In the genomic region with DNA sequence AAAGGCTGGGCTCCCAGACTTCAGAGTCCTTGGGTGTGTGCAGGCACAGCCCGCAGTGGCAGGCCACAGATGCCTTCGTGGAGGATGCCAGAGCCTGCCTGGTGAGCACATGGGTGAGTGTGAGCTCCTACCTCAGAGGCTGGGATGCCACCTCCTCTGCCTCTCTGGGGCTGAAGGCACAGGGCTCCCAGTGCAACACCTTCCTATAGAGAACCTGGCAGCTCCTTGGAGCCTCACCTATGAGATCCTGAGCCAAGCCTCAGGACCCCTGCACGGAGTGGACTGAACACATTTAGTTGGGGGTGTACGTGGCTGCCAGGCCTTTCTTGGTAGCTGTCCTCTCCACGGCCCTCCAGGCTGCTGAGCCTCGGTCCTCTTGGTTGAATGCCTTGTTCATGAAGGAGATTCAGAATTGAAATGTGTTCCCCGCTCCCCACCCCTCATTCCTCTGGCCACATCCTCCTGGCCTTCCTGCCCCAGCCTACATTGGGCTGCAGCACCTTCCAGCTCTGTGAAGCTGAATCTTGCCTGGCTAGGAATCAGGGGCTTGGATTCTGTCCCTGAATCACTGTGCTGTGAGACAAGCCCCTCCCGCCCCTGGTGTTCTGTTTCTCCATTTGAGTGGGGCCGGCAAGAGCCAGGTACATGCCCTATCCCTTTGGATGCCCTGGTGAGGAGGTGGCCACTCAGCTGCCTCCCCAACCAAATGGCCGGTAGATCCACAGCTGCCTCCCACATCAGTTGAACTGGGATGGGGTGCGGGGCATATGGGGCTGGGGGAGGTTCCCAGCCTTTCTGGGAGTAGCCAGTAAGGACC, we compare ENCODE assay signal across 22 cellular contexts.
"Had no signal": no experiment of that assay in that cellular context is flagged by ENCODE, and none has a peak within 500 bp of the region (broad histone marks: within the 10 kb centered on the region; RNA-seq: fewer than 3 reads in every experiment).

No MANE protein-coding gene starts in this region.

- ATAC-seq: activated CD8-positive, alpha-beta T cell treated with anti-CD3 and anti-CD28 coated beads, Interleukin-2, amount 10 ng/mL, durations not matched to agents 7 days and 5 days; stimulated activated naive CD8-positive, alpha-beta T cell treated with anti-CD3 and anti-CD28 coated beads, Interleukin-15, Interleukin-2, amounts not matched to agents 100 U/mL and 50 U/mL, for 24 hours had no signal

- H3K27me3 Mint-ChIP-seq: activated CD4-positive, alpha-beta T cell treated with anti-CD3 and anti-CD28 coated beads, Interleukin-2, amount 10 ng/mL, durations not matched to agents 7 days and 5 days; central memory CD8-positive, alpha-beta T cell; natural killer cell treated with Interleukin-12 subunit alpha and Interleukin-12 subunit beta and Interleukin-15 and Interleukin-18, amount 100 ng/mL, for 72 hours had no signal

- H3K27ac ChIP-seq: brain microvascular endothelial cell, coronary artery, esophagus muscularis mucosa, heart right ventricle, prostate gland, right atrium auricular region, tibial artery had no signal

- H3K4me3 Mint-ChIP-seq: activated CD4-positive, alpha-beta T cell treated with anti-CD3 and anti-CD28 coated beads, Interleukin-2, amount 10 ng/mL, durations not matched to agents 7 days and 5 days; activated CD8-positive, alpha-beta T cell treated with anti-CD3 and anti-CD28 coated beads, Interleukin-2, amount 10 ng/mL, durations not matched to agents 7 days and 5 days; activated T-cell treated with anti-CD3 and anti-CD28 coated beads, Interleukin-2, amount 50 U/mL, for 4 hours; central memory CD8-positive, alpha-beta T cell; natural killer cell treated with Interleukin-12 subunit alpha and Interleukin-12 subunit beta and Interleukin-15 and Interleukin-18, amount 100 ng/mL, for 72 hours had no signal

- H3K27ac Mint-ChIP-seq: activated CD4-positive, alpha-beta T cell treated with anti-CD3 and anti-CD28 coated beads, Interleukin-2, amount 10 ng/mL, durations not matched to agents 7 days and 5 days; activated CD8-positive, alpha-beta T cell treated with anti-CD3 and anti-CD28 coated beads, Interleukin-2, amount 10 ng/mL, durations not matched to agents 7 days and 5 days; natural killer cell treated with Interleukin-12 subunit alpha and Interleukin-12 subunit beta and Interleukin-15 and Interleukin-18, amount 100 ng/mL, for 72 hours had no signal

- H3K36me3 Mint-ChIP-seq: natural killer cell treated with Interleukin-12 subunit alpha and Interleukin-12 subunit beta and Interleukin-15 and Interleukin-18, amount 100 ng/mL, for 72 hours had no signal

- H3K4me3 ChIP-seq: coronary artery, esophagus muscularis mucosa, heart right ventricle, prostate gland, right atrium auricular region, tibial artery had no signal

- DNase-seq: activated CD4-positive, alpha-beta T cell treated with anti-CD3 and anti-CD28 coated beads, Interleukin-2, amount 10 ng/mL, durations not matched to agents 7 days and 5 days; activated CD8-positive, alpha-beta memory T cell treated with anti-CD3 and anti-CD28 coated beads, Interleukin-2, amount 50 U/mL, for 4 hours; activated CD8-positive, alpha-beta T cell treated with anti-CD3 and anti-CD28 coated beads, Interleukin-2, amount 10 ng/mL, durations not matched to agents 7 days and 5 days; activated effector memory CD4-positive, alpha-beta T cell treated with Interleukin-2 at 50 U/mL for 16 hours; activated naive CD4-positive, alpha-beta T cell treated with anti-CD3 and anti-CD28 coated beads, Interleukin-2, amount 50 U/mL, for 16 hours; activated T-cell treated with anti-CD3 and anti-CD28 coated beads, Interleukin-2, amount 50 U/mL, for 4 hours; brain microvascular endothelial cell; heart right ventricle; mesendoderm; occipital lobe; stimulated activated CD4-positive, alpha-beta T cell treated with anti-CD3 and anti-CD28 coated beads, Interleukin-2, amount 100 ng/mL, for 24 hours; stimulated activated naive CD8-positive, alpha-beta T cell treated with anti-CD3 and anti-CD28 coated beads, Interleukin-15, Interleukin-2, amounts not matched to agents 100 U/mL and 50 U/mL, for 24 hours; substantia nigra; T-helper 1 cell; T-helper 9 cell had no signal

- H3K9me3 Mint-ChIP-seq: activated T-cell treated with anti-CD3 and anti-CD28 coated beads, Interleukin-2, amount 50 U/mL, for 4 hours; central memory CD8-positive, alpha-beta T cell; natural killer cell treated with Interleukin-12 subunit alpha and Interleukin-12 subunit beta and Interleukin-15 and Interleukin-18, amount 100 ng/mL, for 72 hours had no signal

- H3K4me1 Mint-ChIP-seq: activated CD4-positive, alpha-beta T cell treated with anti-CD3 and anti-CD28 coated beads, Interleukin-2, amount 10 ng/mL, durations not matched to agents 7 days and 5 days; central memory CD8-positive, alpha-beta T cell had no signal

- H3K9me3 ChIP-seq: prostate gland had no signal

- H3K27me3 ChIP-seq: brain microvascular endothelial cell, esophagus muscularis mucosa, heart right ventricle, right atrium auricular region, tibial artery had no signal

- H3K4me1 ChIP-seq: esophagus muscularis mucosa, heart right ventricle, prostate gland, right atrium auricular region, tibial artery had no signal

- H3K36me3 ChIP-seq: prostate gland, right atrium auricular region had no signal
